1 cellular context compared by ENCODE assay signal in the genomic region with DNA sequence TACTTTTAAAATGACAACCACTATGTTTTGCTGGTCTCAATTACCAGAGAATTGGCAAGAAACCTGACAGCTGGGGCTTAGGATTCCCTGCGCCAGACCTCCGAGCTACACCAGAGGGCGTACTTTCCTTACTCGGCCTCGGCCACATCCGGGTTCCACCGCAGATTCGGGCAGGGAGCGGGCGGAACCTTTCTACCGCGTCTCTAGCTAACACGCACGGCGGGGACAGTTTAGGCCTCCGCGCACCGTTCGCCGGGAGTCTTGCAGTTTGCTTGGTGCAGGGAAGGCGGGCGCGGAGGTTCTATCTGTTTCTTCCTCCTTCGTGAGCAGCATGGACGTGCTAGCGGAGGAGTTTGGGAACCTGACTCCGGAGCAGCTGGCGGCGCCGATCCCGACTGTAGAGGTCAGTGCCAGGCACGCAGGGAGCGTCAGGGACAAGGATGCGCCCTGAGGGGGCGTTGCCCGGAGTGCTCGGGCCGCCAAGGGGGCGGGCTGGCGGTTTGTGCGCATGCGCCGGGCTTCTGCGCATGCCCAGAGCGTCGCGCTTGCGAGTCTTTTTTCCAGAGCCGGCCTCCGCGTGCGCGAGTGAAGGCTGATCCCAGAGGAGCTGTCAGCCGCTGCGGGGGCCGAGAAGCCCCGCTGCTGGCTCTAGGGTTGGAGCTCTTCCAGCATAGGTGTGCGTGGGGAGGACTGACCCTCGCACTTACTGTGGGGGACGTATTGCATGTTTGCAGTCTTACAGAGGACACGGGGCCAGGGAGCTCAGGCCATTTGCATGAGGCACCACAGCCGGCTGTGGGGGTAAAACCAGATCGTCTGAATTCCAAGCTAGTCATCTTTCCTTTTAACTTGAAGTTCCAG.
TF ChIP-seq lines count a peak whose summit lies in the region.

Gene POLR3B (plus strand): TSS at position 200 of the 861 bp plus-strand sequence. CDS start 132 bp downstream, at position 332.

TF ChIP-seq in HepG2, 621 proteins besides CTCF, POLR2A, EP300 and RAD21 (continued from another document and continues in another):
- TF ChIP-seq TFE3 (CRISPR knock-in tag; IDR thresholded peaks at IDR 0.05) (0 out of 2 replicates have a peak, but pooled peaks have one; percentile 68), GRHL1 (CRISPR knock-in tag; conservative IDR thresholded peaks at IDR 0.05) (no peak), ZNF207 (IDR thresholded peaks at IDR 0.05; ENCODE audit: borderline replicate concordance) (no peak), ZNF263 (CRISPR knock-in tag; IDR thresholded peaks at IDR 0.05) (no peak; the same call in 1 of the 2 replicates), STAG1 (CRISPR knock-in tag; IDR thresholded peaks at IDR 0.05) (peak; percentile 73), CEBPG (CRISPR knock-in tag; IDR thresholded peaks at IDR 0.05) (peak; percentile 63), ZNF777 (CRISPR knock-in tag; IDR thresholded peaks at IDR 0.05) (peak; percentile 60), ZSCAN29 (CRISPR knock-in tag; conservative IDR thresholded peaks at IDR 0.05) (peak; percentile 98), FOXA3 (CRISPR knock-in tag; IDR thresholded peaks at IDR 0.05) (peak; percentile 70), ZNF530 (CRISPR knock-in tag; IDR thresholded peaks at IDR 0.05; ENCODE audit: low read depth) (no peak), PRPF4 (IDR thresholded peaks at IDR 0.05; ENCODE audit: low read depth, low read length, poor library complexity, severe bottlenecking) (no peak), CHCHD3 (CRISPR knock-in tag; IDR thresholded peaks at IDR 0.05) (peak; percentile 13; the same call in 1 of the 2 replicates), ISL2 (CRISPR knock-in tag; IDR thresholded peaks at IDR 0.05) (peak; percentile 59; the same call in 1 of the 2 replicates), ZSCAN25 (CRISPR knock-in tag; IDR thresholded peaks at IDR 0.05) (peak; percentile 37; the same call in 1 of the 2 replicates), EEA1 (CRISPR knock-in tag; IDR thresholded peaks at IDR 0.05; ENCODE audit: borderline replicate concordance) (peak; percentile 39; the same call in 1 of the 2 replicates), GTF3A (CRISPR knock-in tag; conservative IDR thresholded peaks at IDR 0.05) (peak; percentile 96), TBP (CRISPR knock-in tag; IDR thresholded peaks at IDR 0.05) (no peak; the same call in 1 of the 2 replicates), ZNF224 (CRISPR knock-in tag; IDR thresholded peaks at IDR 0.05) (peak; percentile 83), E2F5 (CRISPR knock-in tag; conservative IDR thresholded peaks at IDR 0.05) (no peak; the same call in 1 of the 2 replicates), ZNF251 (CRISPR knock-in tag; IDR thresholded peaks at IDR 0.05) (peak; percentile 79; the same call in 1 of the 2 replicates), CREB1 (IDR thresholded peaks at IDR 0.05) (no peak; the same call in 1 of the 2 replicates), CREB1 (CRISPR knock-in tag; IDR thresholded peaks at IDR 0.05) (peak; percentile 74), FLYWCH1 (CRISPR knock-in tag; IDR thresholded peaks at IDR 0.05) (no peak), PRDM4 (CRISPR knock-in tag; IDR thresholded peaks at IDR 0.05; ENCODE audit: borderline replicate concordance) (no peak), POGZ (CRISPR knock-in tag; IDR thresholded peaks at IDR 0.05) (peak; percentile 95), ZNF781 (CRISPR knock-in tag; IDR thresholded peaks at IDR 0.05; ENCODE audit: borderline replicate concordance, not compliant biosample characterization) (peak; percentile 83), TP53 (CRISPR knock-in tag; conservative IDR thresholded peaks at IDR 0.05) (peak; percentile 89; the same call in 1 of the 2 replicates), HNF4G (IDR thresholded peaks at IDR 0.05; ENCODE audit: borderline replicate concordance, low read depth, low read length) (no peak), HNF4G (CRISPR knock-in tag; IDR thresholded peaks at IDR 0.05; ENCODE audit: borderline replicate concordance, low read depth) (peak; percentile 68; the same call in 1 of the 2 replicates), ZNF580 (CRISPR knock-in tag; IDR thresholded peaks at IDR 0.05; ENCODE audit: borderline replicate concordance, low read depth) (peak; percentile 93; the same call in 1 of the 2 replicates)
- TF ChIP-seq, protein P1, sequence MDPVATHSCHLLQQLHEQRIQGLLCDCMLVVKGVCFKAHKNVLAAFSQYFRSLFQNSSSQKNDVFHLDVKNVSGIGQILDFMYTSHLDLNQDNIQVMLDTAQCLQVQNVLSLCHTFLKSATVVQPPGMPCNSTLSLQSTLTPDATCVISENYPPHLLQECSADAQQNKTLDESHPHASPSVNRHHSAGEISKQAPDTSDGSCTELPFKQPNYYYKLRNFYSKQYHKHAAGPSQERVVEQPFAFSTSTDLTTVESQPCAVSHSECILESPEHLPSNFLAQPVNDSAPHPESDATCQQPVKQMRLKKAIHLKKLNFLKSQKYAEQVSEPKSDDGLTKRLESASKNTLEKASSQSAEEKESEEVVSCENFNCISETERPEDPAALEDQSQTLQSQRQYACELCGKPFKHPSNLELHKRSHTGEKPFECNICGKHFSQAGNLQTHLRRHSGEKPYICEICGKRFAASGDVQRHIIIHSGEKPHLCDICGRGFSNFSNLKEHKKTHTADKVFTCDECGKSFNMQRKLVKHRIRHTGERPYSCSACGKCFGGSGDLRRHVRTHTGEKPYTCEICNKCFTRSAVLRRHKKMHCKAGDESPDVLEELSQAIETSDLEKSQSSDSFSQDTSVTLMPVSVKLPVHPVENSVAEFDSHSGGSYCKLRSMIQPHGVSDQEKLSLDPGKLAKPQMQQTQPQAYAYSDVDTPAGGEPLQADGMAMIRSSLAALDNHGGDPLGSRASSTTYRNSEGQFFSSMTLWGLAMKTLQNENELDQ (CRISPR knock-in tag; IDR thresholded peaks at IDR 0.05; ENCODE audit: borderline replicate concordance): no peak
- TF ChIP-seq, protein P2, sequence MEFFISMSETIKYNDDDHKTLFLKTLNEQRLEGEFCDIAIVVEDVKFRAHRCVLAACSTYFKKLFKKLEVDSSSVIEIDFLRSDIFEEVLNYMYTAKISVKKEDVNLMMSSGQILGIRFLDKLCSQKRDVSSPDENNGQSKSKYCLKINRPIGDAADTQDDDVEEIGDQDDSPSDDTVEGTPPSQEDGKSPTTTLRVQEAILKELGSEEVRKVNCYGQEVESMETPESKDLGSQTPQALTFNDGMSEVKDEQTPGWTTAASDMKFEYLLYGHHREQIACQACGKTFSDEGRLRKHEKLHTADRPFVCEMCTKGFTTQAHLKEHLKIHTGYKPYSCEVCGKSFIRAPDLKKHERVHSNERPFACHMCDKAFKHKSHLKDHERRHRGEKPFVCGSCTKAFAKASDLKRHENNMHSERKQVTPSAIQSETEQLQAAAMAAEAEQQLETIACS (CRISPR knock-in tag; IDR thresholded peaks at IDR 0.05): no peak
- TF ChIP-seq, protein P3, sequence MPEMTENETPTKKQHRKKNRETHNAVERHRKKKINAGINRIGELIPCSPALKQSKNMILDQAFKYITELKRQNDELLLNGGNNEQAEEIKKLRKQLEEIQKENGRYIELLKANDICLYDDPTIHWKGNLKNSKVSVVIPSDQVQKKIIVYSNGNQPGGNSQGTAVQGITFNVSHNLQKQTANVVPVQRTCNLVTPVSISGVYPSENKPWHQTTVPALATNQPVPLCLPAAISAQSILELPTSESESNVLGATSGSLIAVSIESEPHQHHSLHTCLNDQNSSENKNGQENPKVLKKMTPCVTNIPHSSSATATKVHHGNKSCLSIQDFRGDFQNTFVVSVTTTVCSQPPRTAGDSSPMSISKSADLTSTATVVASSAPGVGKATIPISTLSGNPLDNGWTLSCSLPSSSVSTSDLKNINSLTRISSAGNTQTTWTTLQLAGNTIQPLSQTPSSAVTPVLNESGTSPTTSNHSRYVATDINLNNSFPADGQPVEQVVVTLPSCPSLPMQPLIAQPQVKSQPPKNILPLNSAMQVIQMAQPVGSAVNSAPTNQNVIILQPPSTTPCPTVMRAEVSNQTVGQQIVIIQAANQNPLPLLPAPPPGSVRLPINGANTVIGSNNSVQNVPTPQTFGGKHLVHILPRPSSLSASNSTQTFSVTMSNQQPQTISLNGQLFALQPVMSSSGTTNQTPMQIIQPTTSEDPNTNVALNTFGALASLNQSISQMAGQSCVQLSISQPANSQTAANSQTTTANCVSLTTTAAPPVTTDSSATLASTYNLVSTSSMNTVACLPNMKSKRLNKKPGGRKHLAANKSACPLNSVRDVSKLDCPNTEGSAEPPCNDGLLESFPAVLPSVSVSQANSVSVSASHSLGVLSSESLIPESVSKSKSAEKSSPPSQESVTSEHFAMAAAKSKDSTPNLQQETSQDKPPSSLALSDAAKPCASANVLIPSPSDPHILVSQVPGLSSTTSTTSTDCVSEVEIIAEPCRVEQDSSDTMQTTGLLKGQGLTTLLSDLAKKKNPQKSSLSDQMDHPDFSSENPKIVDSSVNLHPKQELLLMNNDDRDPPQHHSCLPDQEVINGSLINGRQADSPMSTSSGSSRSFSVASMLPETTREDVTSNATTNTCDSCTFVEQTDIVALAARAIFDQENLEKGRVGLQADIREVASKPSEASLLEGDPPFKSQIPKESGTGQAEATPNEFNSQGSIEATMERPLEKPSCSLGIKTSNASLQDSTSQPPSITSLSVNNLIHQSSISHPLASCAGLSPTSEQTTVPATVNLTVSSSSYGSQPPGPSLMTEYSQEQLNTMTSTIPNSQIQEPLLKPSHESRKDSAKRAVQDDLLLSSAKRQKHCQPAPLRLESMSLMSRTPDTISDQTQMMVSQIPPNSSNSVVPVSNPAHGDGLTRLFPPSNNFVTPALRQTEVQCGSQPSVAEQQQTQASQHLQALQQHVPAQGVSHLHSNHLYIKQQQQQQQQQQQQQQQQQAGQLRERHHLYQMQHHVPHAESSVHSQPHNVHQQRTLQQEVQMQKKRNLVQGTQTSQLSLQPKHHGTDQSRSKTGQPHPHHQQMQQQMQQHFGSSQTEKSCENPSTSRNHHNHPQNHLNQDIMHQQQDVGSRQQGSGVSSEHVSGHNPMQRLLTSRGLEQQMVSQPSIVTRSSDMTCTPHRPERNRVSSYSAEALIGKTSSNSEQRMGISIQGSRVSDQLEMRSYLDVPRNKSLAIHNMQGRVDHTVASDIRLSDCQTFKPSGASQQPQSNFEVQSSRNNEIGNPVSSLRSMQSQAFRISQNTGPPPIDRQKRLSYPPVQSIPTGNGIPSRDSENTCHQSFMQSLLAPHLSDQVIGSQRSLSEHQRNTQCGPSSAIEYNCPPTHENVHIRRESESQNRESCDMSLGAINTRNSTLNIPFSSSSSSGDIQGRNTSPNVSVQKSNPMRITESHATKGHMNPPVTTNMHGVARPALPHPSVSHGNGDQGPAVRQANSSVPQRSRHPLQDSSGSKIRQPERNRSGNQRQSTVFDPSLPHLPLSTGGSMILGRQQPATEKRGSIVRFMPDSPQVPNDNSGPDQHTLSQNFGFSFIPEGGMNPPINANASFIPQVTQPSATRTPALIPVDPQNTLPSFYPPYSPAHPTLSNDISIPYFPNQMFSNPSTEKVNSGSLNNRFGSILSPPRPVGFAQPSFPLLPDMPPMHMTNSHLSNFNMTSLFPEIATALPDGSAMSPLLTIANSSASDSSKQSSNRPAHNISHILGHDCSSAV (CRISPR knock-in tag; IDR thresholded peaks at IDR 0.05; ENCODE audit: borderline replicate concordance): peak; percentile 75; the same call in 1 of the 2 replicates
